ENCODE assay signal across 12 cellular contexts in genomic region chr11:107468596-107468995, GRCh38. TPM values are rescaled to one million over a fixed set of nuclear protein-coding genes. Genes with fewer than 3 reads are reported as not detected.
A peak's percentile ranks its signal among the peaks of the same experiment; 100 is the strongest.
DNase-seq lines count a peak whose midpoint lies in the region; ATAC-seq and TF ChIP-seq lines count a peak whose summit lies in the region.
"Had no signal": no experiment of that assay in that cellular context is flagged by ENCODE, and none has a peak within 500 bp of the region (broad histone marks: within the 10 kb centered on the region; RNA-seq: fewer than 3 reads in every experiment).

No MANE protein-coding gene starts in this region.

- no peak overlapping the region for H3K9ac ChIP-seq in DND-41 (ENCODE audit: low read depth, low read length)
- H3K9ac ChIP-seq in SK-N-MC (ENCODE audit: insufficient read length) = no peak overlapping the region
- no peak overlapping the region for H3K9ac ChIP-seq in neuronal stem cell (ENCODE audit: low read depth, low read length, poor library complexity)

- 0 out of 3 replicates have a peak, but pooled peaks have one; percentile 19 for ATAC-seq in DND-41 (ENCODE audit: insufficient read depth, low read depth)
- ATAC-seq: activated CD4-positive, alpha-beta T cell treated with anti-CD3 and anti-CD28 coated beads for 36 hours; body of pancreas; pancreas had no signal

- H3K14ac ChIP-seq in neuronal stem cell (ENCODE audit: low read length) = no peak overlapping the region

- H3K27ac ChIP-seq in DND-41 (ENCODE audit: low read length) (no peak overlapping the region), SK-N-MC (no peak overlapping the region), neuronal stem cell (replicated peaks; ENCODE audit: low read length) (no peak overlapping the region)
- H3K27ac ChIP-seq: body of pancreas, pancreas, thyroid gland had no signal

- H2BK120ac ChIP-seq in neuronal stem cell (ENCODE audit: low read depth, low read length) = no peak overlapping the region

- no peak overlapping the region for H3K18ac ChIP-seq in neuronal stem cell (ENCODE audit: low read length)

- H3K27me3 ChIP-seq in DND-41 (ENCODE audit: insufficient read depth, low read length, poor library complexity) (no peaks in the 10 kb centered on the region), neuronal stem cell (ENCODE audit: control insufficient read depth in 3 of 3, insufficient read depth in 3 of 3, low read depth in 1 of 3, low read length in 3 of 3) (peaks cover 0 to 6% (median 0%) of the 10 kb centered on the region in 3 experiments)
- H3K27me3 ChIP-seq: pancreas, thyroid gland had no signal

- H2BK5ac ChIP-seq in neuronal stem cell (ENCODE audit: low read length) = no peak overlapping the region

- no peak overlapping the region for H4K91ac ChIP-seq in neuronal stem cell (ENCODE audit: low read depth, low read length, poor library complexity)

- no peak overlapping the region for H2AK5ac ChIP-seq in neuronal stem cell (ENCODE audit: low read depth, low read length)

- no peak overlapping the region for H3K4ac ChIP-seq in neuronal stem cell (ENCODE audit: low read length)

- H2AFZ ChIP-seq in DND-41 (ENCODE audit: low read depth, low read length) (no peak overlapping the region), neuronal stem cell (ENCODE audit: low read length) (no peak overlapping the region)

- H2BK15ac ChIP-seq in neuronal stem cell (ENCODE audit: low read length) = no peak overlapping the region

- no peak overlapping the region for H4K8ac ChIP-seq in neuronal stem cell (ENCODE audit: low read depth, low read length)

- H3K4me2 ChIP-seq in DND-41 (ENCODE audit: insufficient read depth, low read length) (no peak overlapping the region), neuronal stem cell (ENCODE audit: insufficient read depth, low read length, poor library complexity, severe bottlenecking) (no peak overlapping the region)

- DNase-seq in DND-41 (no peak), HT1080 (ENCODE audit: low read depth) (peak; percentile 25), SK-N-MC (ENCODE audit: low read depth, low spot score) (peak; percentile 28), fibroblast of villous mesenchyme (ENCODE audit: low read depth) (peak; percentile 48), medulla oblongata (ENCODE audit: extremely low spot score) (no peak), neuronal stem cell (ENCODE audit: low spot score) (no peak), DMS79 treated with DMSO at 0.1 percent for 48 hours (lab: John Stamatoyannopoulos, UW) (no peak)
- DNase-seq: activated CD4-positive, alpha-beta T cell treated with anti-CD3 and anti-CD28 coated beads for 36 hours; body of pancreas; NCI-H1092; pancreas; thyroid gland had no signal

- H4K20me1 ChIP-seq in DND-41 (ENCODE audit: insufficient read depth, low read length) = no peaks in the 10 kb centered on the region

- H3K4me1 ChIP-seq in DND-41 (ENCODE audit: insufficient read depth, low read length) = no peaks in the 10 kb centered on the region
- H3K4me1 ChIP-seq in neuronal stem cell (ENCODE audit: control insufficient read depth in 2 of 2, insufficient read depth in 1 of 2, low read depth in 1 of 2, low read length in 2 of 2) = no peaks in the 10 kb centered on the region
- H3K4me1 ChIP-seq: body of pancreas, pancreas, thyroid gland had no signal

- TF ChIP-seq CTCF in DND-41 (IDR thresholded peaks at IDR 0.05; ENCODE audit: borderline replicate concordance, extremely low read depth, low read length, poor library complexity, severe bottlenecking) = no peak
- TF ChIP-seq CTCF in fibroblast of villous mesenchyme (IDR thresholded peaks at IDR 0.05; ENCODE audit: insufficient read depth, low read depth, low read length) = no peak

- H3K79me1 ChIP-seq in neuronal stem cell (ENCODE audit: low read depth, low read length) = no peaks in the 10 kb centered on the region

- WGBS in neuronal stem cell (ENCODE audit: extremely low coverage in 2 of 2, insufficient read length in 2 of 2, insufficient replicate concordance in 1 of 2), 2 donors = no CpG with 5 or more reads among the region's 3 CpGs

- H3K4me3 ChIP-seq in DND-41 (ENCODE audit: low read depth in 1 of 2, low read length in 2 of 2) (no peak overlapping the region), SK-N-MC (no peak overlapping the region), fibroblast of villous mesenchyme (ENCODE audit: low read depth, low read length) (no peak overlapping the region), neuronal stem cell (ENCODE audit: low read length in 2 of 2) (no peak overlapping the region)
- H3K4me3 ChIP-seq: body of pancreas, pancreas, thyroid gland had no signal

- H3K79me2 ChIP-seq in DND-41 (ENCODE audit: insufficient read depth, low read length) = no peaks in the 10 kb centered on the region

- H2BK12ac ChIP-seq in neuronal stem cell (ENCODE audit: low read length) = no peak overlapping the region

- no peak overlapping the region for H3K23ac ChIP-seq in neuronal stem cell (ENCODE audit: low read depth, low read length, poor library complexity)

- H3K9me3 ChIP-seq in DND-41 (ENCODE audit: insufficient read depth, low read length, severe bottlenecking) (no peaks in the 10 kb centered on the region), SK-N-MC (ENCODE audit: low read depth, low read length) (no peaks in the 10 kb centered on the region), neuronal stem cell (replicated peaks in 1 of 2; ENCODE audit: control insufficient read depth in 2 of 2, insufficient read depth in 1 of 2, low read depth in 1 of 2, low read length in 2 of 2) (no peaks in the 10 kb centered on the region)
- H3K9me3 ChIP-seq: body of pancreas, pancreas, thyroid gland had no signal

- H3K36me3 ChIP-seq in DND-41 (ENCODE audit: insufficient read depth, low read length) = no peaks in the 10 kb centered on the region
- no peaks in the 10 kb centered on the region for H3K36me3 ChIP-seq in SK-N-MC (ENCODE audit: insufficient read depth, low read length)
- H3K36me3 ChIP-seq in neuronal stem cell (replicated peaks in 1 of 2; ENCODE audit: control insufficient read depth in 2 of 2, insufficient read depth in 2 of 2, low read length in 2 of 2) = no peaks in the 10 kb centered on the region
- H3K36me3 ChIP-seq: pancreas, thyroid gland had no signal

RNA-seq across cellular contexts. Expression of gene CWF19L2, which starts 11.0 kb away (rescaled TPM):
- total RNA-seq in HT1080 (2014; rRNA removed; shearing (Covaris generic)) = 8.0 and 9.0 TPM in 2 replicates
- 5.8 and 6.8 TPM in 2 replicates for polyA plus RNA-seq in HT1080 (2015; cell fraction: cytosol; rRNA removed)
- polyA plus RNA-seq in HT1080 (2015; cell fraction: nucleus; rRNA removed) = 10.2 and 11.3 TPM in 2 replicates
- 9.3 and 11.2 TPM in 2 replicates for total RNA-seq in fibroblast of villous mesenchyme
- 21.8 TPM for polyA plus RNA-seq in neuronal stem cell (2013, experiment 1 of 2)
- polyA plus RNA-seq in neuronal stem cell (2013, experiment 2 of 2) = 22.0 TPM

Comparison
In these comparisons a context has a peak if more than half of its experiments do, and no peak if none do; other contexts are left out.
1. DNase-seq: peak in HT1080 (single experiment), SK-N-MC (single experiment) and fibroblast of villous mesenchyme (single experiment); none in DND-41 (single experiment), medulla oblongata (single experiment), neuronal stem cell (single experiment) and DMS79 treated with DMSO at 0.1 percent for 48 hours (single experiment).